ENCODE assay signal across 11 cellular contexts in the genomic region with DNA sequence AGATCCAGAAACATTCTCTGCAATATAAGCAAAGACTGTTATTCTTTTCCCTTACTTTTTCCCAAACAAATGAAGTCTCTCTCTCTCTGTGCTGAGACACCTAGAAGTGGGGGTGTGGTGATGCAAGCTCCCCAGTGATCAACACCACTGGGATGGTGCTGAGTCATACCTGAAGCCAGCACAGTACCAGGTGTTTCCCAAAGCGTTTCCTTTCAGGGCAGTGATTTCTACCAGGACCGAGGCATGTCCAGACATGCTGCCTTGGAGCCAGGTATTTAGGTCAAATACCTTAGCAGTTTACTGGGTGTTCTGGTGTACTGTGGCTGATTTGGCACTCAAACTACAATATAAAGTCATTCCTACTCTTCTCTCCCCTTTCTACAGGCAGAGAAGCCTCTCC.
A peak's percentile ranks its signal among the peaks of the same experiment; 100 is the strongest.
DNase-seq lines count a peak whose midpoint lies in the region; ATAC-seq lines count a peak whose summit lies in the region.
"Had no signal": no experiment of that assay in that cellular context is flagged by ENCODE, and none has a peak within 500 bp of the region (broad histone marks: within the 10 kb centered on the region; RNA-seq: fewer than 3 reads in every experiment).

No MANE protein-coding gene starts in this region.

- no peak overlapping the region for H3K4me3 ChIP-seq in GM23248
- H3K4me3 ChIP-seq: upper lobe of left lung had no signal

- no peak overlapping the region for H3K9ac ChIP-seq in GM23248

- DNase-seq in iPS-NIHi7 (ENCODE audit: extremely low spot score) (peak; percentile 12), HCEC 1CT (no peak), GM23248 (no peak), superior temporal gyrus (ENCODE audit: extremely low spot score) (no peak)
- no peak for DNase-seq in activated CD4-positive, alpha-beta T cell treated with anti-CD3 and anti-CD28 coated beads for 48 hours
- DNase-seq: natural killer cell; stimulated activated CD4-positive, alpha-beta T cell treated with anti-CD3 and anti-CD28 coated beads, Interleukin-4, amount 100 ng/mL, for 24 hours; upper lobe of left lung had no signal

- H3K36me3 ChIP-seq in GM23248 (ENCODE audit: low read depth) = no peaks in the 10 kb centered on the region
- H3K36me3 ChIP-seq: upper lobe of left lung had no signal

- H2AFZ ChIP-seq in GM23248 = no peak overlapping the region

- H3K9me2 ChIP-seq in GM23248 (ENCODE audit: insufficient read depth) = no peaks in the 10 kb centered on the region

- no peaks in the 10 kb centered on the region for H4K20me1 ChIP-seq in GM23248 (ENCODE audit: insufficient read depth)

- H3K9me3 ChIP-seq in GM23248 (ENCODE audit: low read depth) = no peaks in the 10 kb centered on the region

- 28% methylated on average over 2 of the region's 2 CpGs; no CpG with 5 or more reads in 1 of the 2 experiments for WGBS in GM23248 (ENCODE audit: low coverage in 1 of 2, low lambda C conversion rate in 2 of 2, missing lambda C conversion rate in 2 of 2), 2 experiments

- ATAC-seq in GM18508 (IDR thresholded peaks at IDR 0.05; ENCODE audit: insufficient read depth, unreplicated experiment) (peak; percentile 79), GM21723 (IDR thresholded peaks at IDR 0.05; ENCODE audit: unreplicated experiment) (peak; percentile 82), HG03520 (IDR thresholded peaks at IDR 0.05; ENCODE audit: unreplicated experiment) (peak; percentile 93)
- ATAC-seq: natural killer cell had no signal

- H3K27ac ChIP-seq in GM23248 = no peak overlapping the region
- H3K27ac ChIP-seq: upper lobe of left lung had no signal

- H3F3A ChIP-seq in GM23248 (ENCODE audit: insufficient read depth) = no peaks in the 10 kb centered on the region

- no peaks in the 10 kb centered on the region for H3K79me2 ChIP-seq in GM23248 (ENCODE audit: insufficient read depth)

- no peaks in the 10 kb centered on the region for H3K4me1 ChIP-seq in GM23248 (ENCODE audit: insufficient read depth)
- H3K4me1 ChIP-seq: upper lobe of left lung had no signal

- H3K27me3 ChIP-seq in GM23248 (replicated peaks; ENCODE audit: insufficient read depth) = no peaks in the 10 kb centered on the region
- H3K27me3 ChIP-seq: upper lobe of left lung had no signal

- no peak overlapping the region for H3K4me2 ChIP-seq in GM23248 (ENCODE audit: unreplicated experiment)

- in situ Hi-C loops in GM23248 (cut with MboI) = no loop called here
